1 cellular context compared by ENCODE assay signal in the genomic region with DNA sequence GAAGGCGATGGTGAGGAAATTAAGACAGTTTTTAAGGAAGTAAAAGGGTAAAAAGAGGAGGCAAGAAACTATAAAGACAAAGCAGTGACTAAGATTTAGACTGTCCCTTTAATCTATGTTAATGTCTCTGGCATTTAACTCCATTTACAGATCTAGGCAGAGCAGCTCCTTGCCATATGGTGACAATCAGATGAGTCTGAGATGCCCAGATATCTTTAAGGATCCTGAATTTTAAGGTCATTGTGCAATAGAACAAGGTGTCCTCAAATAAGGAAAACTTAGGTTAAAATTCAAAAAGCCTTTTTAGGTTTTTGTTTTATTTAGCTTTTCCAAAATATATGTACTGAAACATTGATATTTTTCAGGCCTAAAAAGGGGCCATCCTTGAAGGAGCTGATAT.
A peak's percentile ranks its signal among the peaks of the same experiment; 100 is the strongest.
TF ChIP-seq lines count a peak whose summit lies in the region.

No MANE protein-coding gene starts in this region.

TF ChIP-seq in IMR-90, 13 proteins besides CTCF, POLR2A, EP300 and RAD21:
- peak; percentile 79 for TF ChIP-seq CEBPB (IDR thresholded peaks at IDR 0.05; ENCODE audit: low read depth, low read length)
- TF ChIP-seq CHD1 (IDR thresholded peaks at IDR 0.05; ENCODE audit: low read depth, low read length), result no peak
- no peak for TF ChIP-seq MXI1 (IDR thresholded peaks at IDR 0.05; ENCODE audit: borderline replicate concordance, low read depth, low read length)
